ENCODE assay signal across 8 cellular contexts in the genomic region with DNA sequence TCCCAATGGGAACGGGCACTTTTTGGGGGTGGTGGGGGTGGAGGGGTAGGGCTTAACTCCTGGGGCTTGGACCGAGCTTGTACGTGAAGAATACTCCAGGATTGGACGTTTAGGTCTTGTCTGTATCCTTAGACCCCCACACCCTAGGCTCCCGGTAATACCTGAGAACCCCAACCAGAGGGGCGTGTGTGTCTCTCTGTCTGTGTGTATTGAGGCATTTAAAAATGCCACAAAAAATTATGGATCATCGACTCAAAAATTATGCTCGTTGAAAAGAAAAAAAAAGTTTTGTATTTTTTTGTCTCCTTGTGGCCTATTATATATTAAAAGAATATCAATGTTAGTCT. TPM values are rescaled to one million over a fixed set of nuclear protein-coding genes. Genes with fewer than 3 reads are reported as not detected.
DNase-seq lines count a peak whose midpoint lies in the region; ATAC-seq and TF ChIP-seq lines count a peak whose summit lies in the region.

No MANE protein-coding gene starts in this region.

- H3K9me3 ChIP-seq in body of pancreas, result peaks cover 0 to 4% (median 0%) of the 10 kb centered on the region in 3 donors
- no peaks in the 10 kb centered on the region for H3K9me3 ChIP-seq in mucosa of descending colon

- TF ChIP-seq CTCF in AG04449 (IDR thresholded peaks at IDR 0.05; ENCODE audit: insufficient read depth, low read length, missing control alignments), result no peak
- peak in 1 of 7 experiments; percentile 2 for TF ChIP-seq CTCF in body of pancreas (IDR thresholded peaks at IDR 0.05)
- no peak for TF ChIP-seq CTCF in mucosa of descending colon (IDR thresholded peaks at IDR 0.05)
- TF ChIP-seq CTCF in omental fat pad (IDR thresholded peaks at IDR 0.05), result no peak

- no peak for DNase-seq in AG04449 (ENCODE audit: low read depth, low spot score)
- DNase-seq in body of pancreas, result no peak
- DNase-seq in mucosa of descending colon, result no peak
- DNase-seq in omental fat pad (ENCODE audit: low spot score), result no peak
- no peak for DNase-seq in KBM-7
- no peak for DNase-seq in NCI-H2081 (lab: John Stamatoyannopoulos, UW)

- no peaks in the 10 kb centered on the region for H3K36me3 ChIP-seq in body of pancreas (replicated peaks in 1 of 2; ENCODE audit: insufficient read depth in 1 of 2, low read depth in 2 of 2)
- no peaks in the 10 kb centered on the region for H3K36me3 ChIP-seq in mucosa of descending colon (ENCODE audit: low read depth)

- no peaks in the 10 kb centered on the region for H3K27me3 ChIP-seq in body of pancreas

- in situ Hi-C loops in KBM-7 (cut with MboI; ENCODE audit: low pct_unique_long_range_greater_than_20kb, low sequenced_read_pairs), result no loop called here

- 0 to 1% methylated on average over 5 to 7 of the region's 8 CpGs for WGBS in body of pancreas, 2 donors

- H3K27ac ChIP-seq in body of pancreas, result peak overlapping the region; percentile 85 to 99 (median 98)

- TF ChIP-seq POLR2A in body of pancreas (IDR thresholded peaks at IDR 0.05), result no peak

- intact Hi-C loops in body of pancreas (cut with DNase I), result no loop called here
- intact Hi-C loops in mucosa of descending colon (cut with DNase I, micrococcal nuclease), result no loop called here

- POLR2A ChIA-PET in AG04449 (lab: Yijun Ruan, JAX), result interaction anchor here (0.9 to 2.3 kb wide), 7 partner anchors 15 to 90 kb away, joined by 3 to 10 read pairs (median 6); no protein-coding TSS in a partner anchor

- CTCF ChIA-PET in AG04449 (lab: Yijun Ruan, JAX), result interaction anchor here (0.8 to 2.7 kb wide), 11 partner anchors 11 to 111 kb away, joined by 3 to 16 read pairs (median 4); no protein-coding TSS in a partner anchor

- ATAC-seq in HG02759 (IDR thresholded peaks at IDR 0.05; ENCODE audit: unreplicated experiment) (peak; percentile 2), body of pancreas (no peak), mucosa of descending colon (peak; percentile 9), omental fat pad (ENCODE audit: low FRiP score) (no peak), HG03025 (IDR thresholded peaks at IDR 0.05; ENCODE audit: low FRiP score, unreplicated experiment) (no peak)

- H3K4me3 ChIP-seq in AG04449 (ENCODE audit: low read depth, low read length) (peak overlapping the region; percentile 78), body of pancreas (peak overlapping the region; percentile 33 to 39), mucosa of descending colon (peak overlapping the region; percentile 42)

- H3K4me1 ChIP-seq in body of pancreas (peaks cover 21% of the 10 kb centered on the region), mucosa of descending colon (ENCODE audit: low read depth) (peaks cover 5% of the 10 kb centered on the region)

RNA-seq across cellular contexts. Expression of a gene that starts 0.5 kb away (rescaled TPM):
- 10 to 100 TPM; 63.9 to 67.5 TPM for total RNA-seq in body of pancreas
- 10 to 100 TPM; 37.0 to 79.4 (median 40.4) TPM for total RNA-seq in mucosa of descending colon
- 100 to 1,000 TPM in 1 of 4 donors, 10 to 100 TPM in 3; 40.2 to 164 (median 56.5) TPM for total RNA-seq in omental fat pad

Comparison
In these comparisons a context has a peak if more than half of its experiments do, and no peak if none do; other contexts are left out.
1. ATAC-seq: peak in HG02759 (single experiment) and mucosa of descending colon (single experiment); none in body of pancreas (single experiment), omental fat pad (single experiment) and HG03025 (single experiment).
2. Peak in every context shown above with its lines, with median percentiles within 50 percentile points of each other: H3K4me3 ChIP-seq.